Comparison of ENCODE assay signal across 8 cellular contexts in the genomic region with DNA sequence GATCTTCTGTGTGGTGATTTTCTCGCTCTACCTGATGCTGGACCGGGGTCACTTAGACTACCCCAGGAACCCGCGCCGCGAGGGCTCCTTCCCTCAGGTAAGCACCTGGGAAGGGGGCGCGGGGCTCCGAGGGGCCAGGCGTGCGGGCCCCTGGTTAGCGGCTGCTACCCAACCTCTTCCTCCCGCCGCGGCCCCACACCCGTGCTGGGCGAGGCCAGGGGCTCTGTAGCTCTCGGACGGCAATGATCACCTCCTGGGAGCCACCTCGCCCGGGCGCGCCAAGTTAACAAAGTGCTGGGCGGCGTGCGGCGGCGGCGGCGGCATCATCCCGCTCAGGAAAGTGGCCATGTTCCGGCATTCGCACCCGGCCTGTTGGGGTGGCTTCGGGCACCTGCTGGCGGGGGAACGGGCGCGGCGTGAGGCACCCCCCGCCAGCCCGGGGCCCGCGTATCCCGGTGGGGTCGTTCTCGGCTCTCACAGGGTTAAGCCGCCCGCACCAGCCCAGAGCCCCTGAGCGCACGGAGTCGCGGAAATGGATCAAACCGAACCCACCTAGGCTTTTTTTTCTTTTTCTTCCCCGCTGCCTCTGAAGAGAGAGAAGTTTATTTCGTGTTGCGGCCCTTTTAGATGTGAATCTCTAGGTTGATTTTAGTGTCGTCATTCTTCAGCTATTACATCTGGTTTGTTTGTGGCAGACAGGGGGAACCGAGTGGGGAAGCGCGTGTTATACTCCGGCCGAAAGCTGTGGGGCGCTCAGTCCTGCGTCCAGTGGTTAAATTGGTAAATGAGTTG. TPM values are rescaled to one million over a fixed set of nuclear protein-coding genes. Genes with fewer than 3 reads are reported as not detected.
DNase-seq lines count a peak whose midpoint lies in the region; ATAC-seq and TF ChIP-seq lines count a peak whose summit lies in the region.

No MANE protein-coding gene starts in this region.

- peak overlapping the region; percentile 89 for H3K4me3 ChIP-seq in lower lobe of right lung

- no peaks in the 10 kb centered on the region for H3K36me3 ChIP-seq in lower lobe of right lung

- H3K27ac ChIP-seq in lower lobe of right lung = peak overlapping the region; percentile 94

- intact Hi-C loops in lower lobe of right lung (cut with DNase I) = no loop called here

- TF ChIP-seq CTCF in lower lobe of right lung (IDR thresholded peaks at IDR 0.05) = peak; percentile 71

- H3K4me1 ChIP-seq in lower lobe of right lung = peaks cover 35% of the 10 kb centered on the region

- ATAC-seq in HG03066 (IDR thresholded peaks at IDR 0.05; ENCODE audit: low read depth, unreplicated experiment) = peak; percentile 12
- ATAC-seq in lower lobe of right lung = peak; percentile 56 to 59

- DNase-seq in NCI-H2029 (lab: John Stamatoyannopoulos, UW) = peak; percentile 36
- DNase-seq in NCI-H2029 treated with DMSO at 0.1 percent for 48 hours (lab: John Stamatoyannopoulos, UW) = no peak
- peak; percentile 63 for DNase-seq in NCI-H748 (lab: John Stamatoyannopoulos, UW; ENCODE audit: unreplicated experiment)
- peak; percentile 79 for DNase-seq in activated CD8-positive, alpha-beta memory T cell treated with anti-CD3 and anti-CD28 coated beads for 24 hours
- peak; percentile 24 for DNase-seq in effector CD4-positive, alpha-beta T cell
- peak; percentile 78 for DNase-seq in lower lobe of right lung
- DNase-seq in stimulated activated CD4-positive, alpha-beta T cell treated with anti-CD3 and anti-CD28 coated beads, Interleukin-4, amount 100 ng/mL, for 48 hours (ENCODE audit: low read depth in 2 of 2) = peak; percentile 26 to 38

- H3K27me3 ChIP-seq in lower lobe of right lung (ENCODE audit: low read depth) = no peaks in the 10 kb centered on the region

- no peaks in the 10 kb centered on the region for H3K9me3 ChIP-seq in lower lobe of right lung

RNA-seq across cellular contexts. Expression of gene MAN2A1, which starts 0.9 kb away (rescaled TPM):
- 42.9 TPM for total RNA-seq in lower lobe of right lung
